32 cellular contexts compared by ENCODE assay signal in the genomic region with DNA sequence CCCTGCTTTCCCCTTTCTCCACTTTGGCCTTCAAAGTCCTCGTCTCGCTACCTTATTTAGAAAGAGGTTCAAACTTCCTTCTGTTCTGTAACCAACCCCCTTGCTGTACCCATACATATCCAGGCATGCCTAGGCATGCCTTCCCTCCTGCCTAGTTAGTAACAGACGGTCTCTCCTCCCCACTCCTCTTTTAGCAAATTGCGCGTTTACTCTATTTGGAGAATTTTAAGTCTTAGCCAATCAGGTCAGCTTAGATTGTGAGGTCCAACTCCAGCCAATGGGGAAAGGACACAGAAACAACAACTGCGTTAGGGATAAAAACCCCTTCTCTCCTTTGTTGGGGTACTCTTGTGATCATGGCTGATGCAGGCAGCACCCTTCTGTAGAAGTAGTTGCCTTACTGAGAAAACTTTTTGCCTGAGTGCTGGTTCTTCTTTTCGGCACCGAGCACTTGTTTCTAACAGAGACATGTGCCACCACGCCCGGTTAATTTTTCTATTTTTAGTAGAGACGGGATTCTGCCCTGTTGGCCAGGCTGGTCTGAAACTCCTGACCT.
A peak's percentile ranks its signal among the peaks of the same experiment; 100 is the strongest.
DNase-seq lines count a peak whose midpoint lies in the region; ATAC-seq, FAIRE-seq and TF ChIP-seq lines count a peak whose summit lies in the region.
"Had no signal": no experiment of that assay in that cellular context is flagged by ENCODE, and none has a peak within 500 bp of the region (broad histone marks: within the 10 kb centered on the region; RNA-seq: fewer than 3 reads in every experiment).

No MANE protein-coding gene starts in this region.

- H3K4ac ChIP-seq in mesendoderm (ENCODE audit: low read depth, low read length) (peak overlapping the region; percentile 56), mesenchymal stem cell (ENCODE audit: low read depth in 1 of 2, low read length in 2 of 2) (no peak overlapping the region)

- no peak overlapping the region for H3K14ac ChIP-seq in mesenchymal stem cell (ENCODE audit: low read length in 2 of 2)

- H3K9ac ChIP-seq in astrocyte (ENCODE audit: low read length) (no peak overlapping the region), mesendoderm (ENCODE audit: low read length) (no peak overlapping the region), mesenchymal stem cell (ENCODE audit: low read length) (no peak overlapping the region)

- H2BK120ac ChIP-seq in mesendoderm (ENCODE audit: low read depth, low read length) (no peak overlapping the region), mesenchymal stem cell (ENCODE audit: low read depth, low read length) (no peak overlapping the region)

- H3K27ac Mint-ChIP-seq in astrocyte (ENCODE audit: unreplicated experiment) = peak overlapping the region; percentile 34
- H3K27ac Mint-ChIP-seq: activated CD4-positive, alpha-beta memory T cell treated with anti-CD3 and anti-CD28 coated beads for 36 hours; activated naive CD8-positive, alpha-beta T cell treated with anti-CD3 and anti-CD28 coated beads, Interleukin-2, amount 10 ng/mL, durations not matched to agents 7 days and 5 days; CD4-positive, alpha-beta T cell; dendritic cell treated with granulocyte-macrophage colony-stimulating factor and Interleukin-4, amounts not matched to agents 40 ng/mL and 50 ng/mL, for 4 days; naive thymus-derived CD8-positive, alpha-beta T cell had no signal

- H3K18ac ChIP-seq in mesendoderm (ENCODE audit: low read length) (peak overlapping the region; percentile 84), mesenchymal stem cell (ENCODE audit: low read depth in 1 of 2, low read length in 2 of 2) (no peak overlapping the region)

- WGBS in mesendoderm (ENCODE audit: extremely low coverage, insufficient coverage, low lambda C conversion rate) = no CpG with 5 or more reads among the region's 11 CpGs
- WGBS in mesenchymal stem cell = 93% methylated on average over 11 of the region's 11 CpGs

- H3K4me1 ChIP-seq in HEK293 (ENCODE audit: control insufficient read depth, insufficient read depth, low read length) (no peaks in the 10 kb centered on the region), astrocyte (ENCODE audit: insufficient read depth, low read length) (no peaks in the 10 kb centered on the region), mesendoderm (ENCODE audit: control insufficient read depth, low read depth, low read length) (no peaks in the 10 kb centered on the region), mesenchymal stem cell (ENCODE audit: control insufficient read depth, insufficient read depth, low read depth, low read length) (no peaks in the 10 kb centered on the region)
- H3K4me1 ChIP-seq: ascending aorta, stomach, thyroid gland had no signal

- H3K36me3 Mint-ChIP-seq in astrocyte (ENCODE audit: low read depth, unreplicated experiment) = no peaks in the 10 kb centered on the region
- H3K36me3 Mint-ChIP-seq: activated CD4-positive, alpha-beta memory T cell treated with anti-CD3 and anti-CD28 coated beads for 36 hours had no signal

- H2BK15ac ChIP-seq in mesendoderm (replicated peaks; ENCODE audit: low read depth) (no peak overlapping the region), mesenchymal stem cell (ENCODE audit: low read depth, poor library complexity, severe bottlenecking) (no peak overlapping the region)

- no peak overlapping the region for H2AK5ac ChIP-seq in mesendoderm (ENCODE audit: low read length)
- H2AK5ac ChIP-seq in mesenchymal stem cell (ENCODE audit: low read length, severe bottlenecking) = no peak overlapping the region

- CTCF ChIA-PET in HEK293 (lab: Yijun Ruan, JAX) = interaction anchor here (0.6 kb wide), 1 partner anchor 257 kb away, joined by 3 read pairs; no protein-coding TSS in a partner anchor

- peak overlapping the region; percentile 93 for H4K8ac ChIP-seq in mesendoderm (ENCODE audit: low read depth, low read length)
- no peak overlapping the region for H4K8ac ChIP-seq in mesenchymal stem cell (ENCODE audit: low read length)

- no peaks in the 10 kb centered on the region for H3K27me3 Mint-ChIP-seq in astrocyte (ENCODE audit: low read depth, unreplicated experiment)

- H3K79me2 ChIP-seq in astrocyte (ENCODE audit: insufficient read depth, low read length) (no peaks in the 10 kb centered on the region), mesendoderm (ENCODE audit: control insufficient read depth, insufficient read depth, low read length) (no peaks in the 10 kb centered on the region)

- H3K27me3 ChIP-seq in astrocyte (ENCODE audit: insufficient read depth, low read length) (no peaks in the 10 kb centered on the region), mesendoderm (ENCODE audit: insufficient read depth, low read length, poor library complexity) (no peaks in the 10 kb centered on the region), mesenchymal stem cell (ENCODE audit: control insufficient read depth in 1 of 2, insufficient read depth in 1 of 2, low read length in 2 of 2) (no peaks in the 10 kb centered on the region)
- H3K27me3 ChIP-seq: ascending aorta, thyroid gland had no signal

- no peaks in the 10 kb centered on the region for H3K79me1 ChIP-seq in mesendoderm (ENCODE audit: low read length)
- no peaks in the 10 kb centered on the region for H3K79me1 ChIP-seq in mesenchymal stem cell (replicated peaks; ENCODE audit: low read length, poor library complexity, severe bottlenecking)

- H4K5ac ChIP-seq in mesendoderm (ENCODE audit: low read length) = no peak overlapping the region

- no peak overlapping the region for H2BK12ac ChIP-seq in mesenchymal stem cell (ENCODE audit: low read length in 2 of 2)

- H3K9me3 ChIP-seq in HEK293 (ENCODE audit: control insufficient read depth, insufficient read depth, low read depth, low read length) (no peaks in the 10 kb centered on the region), astrocyte (ENCODE audit: insufficient read depth, low read depth, low read length) (peaks cover 1% of the 10 kb centered on the region), mesenchymal stem cell (ENCODE audit: control insufficient read depth, low read length) (no peaks in the 10 kb centered on the region)
- H3K9me3 ChIP-seq: stomach, thyroid gland had no signal

- H2AFZ ChIP-seq in astrocyte (ENCODE audit: low read depth, low read length) (no peak overlapping the region), mesenchymal stem cell (ENCODE audit: low read depth, low read length) (no peak overlapping the region)

- POLR2A ChIA-PET in HEK293 (lab: Yijun Ruan, JAX) = no interaction called here

- H4K91ac ChIP-seq in mesenchymal stem cell (ENCODE audit: low read length) = no peak overlapping the region

- H3K27ac ChIP-seq in HEK293 (ENCODE audit: extremely low read depth, low read depth, low read length) = no peak overlapping the region
- H3K27ac ChIP-seq in astrocyte (ENCODE audit: low read depth, low read length) = no peak overlapping the region
- peak overlapping the region; percentile 11 for H3K27ac ChIP-seq in mesendoderm (ENCODE audit: low read depth, low read length)
- H3K27ac ChIP-seq in mesenchymal stem cell (ENCODE audit: low read length, poor library complexity, severe bottlenecking) = no peak overlapping the region
- H3K27ac ChIP-seq: ascending aorta, skin epidermis, stomach, thyroid gland had no signal

- no peak for TF ChIP-seq CTCF in HEK293 (tag by site-specific recombination; IDR thresholded peaks at IDR 0.05)
- no peak for TF ChIP-seq CTCF in astrocyte (IDR thresholded peaks at IDR 0.05; ENCODE audit: insufficient read depth, low read depth, low read length)

- H3K36me3 ChIP-seq in HEK293 (ENCODE audit: control insufficient read depth in 2 of 2, insufficient read depth in 1 of 2, low read length in 2 of 2) (no peaks in the 10 kb centered on the region), astrocyte (ENCODE audit: insufficient read depth, low read length) (no peaks in the 10 kb centered on the region), mesendoderm (ENCODE audit: control insufficient read depth, insufficient read depth, low read length) (no peaks in the 10 kb centered on the region), mesenchymal stem cell (ENCODE audit: control insufficient read depth in 1 of 2, insufficient read depth in 2 of 2, low read depth in 1 of 2, low read length in 2 of 2) (no peaks in the 10 kb centered on the region)
- H3K36me3 ChIP-seq: ascending aorta, stomach, thyroid gland had no signal

- H4K20me1 ChIP-seq in astrocyte (ENCODE audit: insufficient read depth, low read length) = no peaks in the 10 kb centered on the region

- peaks cover 5% of the 10 kb centered on the region for H3K9me3 Mint-ChIP-seq in astrocyte (ENCODE audit: unreplicated experiment)
- H3K9me3 Mint-ChIP-seq: CD4-positive, alpha-beta T cell; central memory CD8-positive, alpha-beta T cell; dendritic cell treated with granulocyte-macrophage colony-stimulating factor and Interleukin-4, amounts not matched to agents 40 ng/mL and 50 ng/mL, for 4 days had no signal

- ATAC-seq in HG03354 (IDR thresholded peaks at IDR 0.05; ENCODE audit: poor library complexity, severe bottlenecking, unreplicated experiment) = no peak
- ATAC-seq: left ventricle myocardium superior; naive thymus-derived CD8-positive, alpha-beta T cell had no signal

- H2BK5ac ChIP-seq in mesendoderm (ENCODE audit: low read length) (peak overlapping the region; percentile 76), mesenchymal stem cell (ENCODE audit: low read depth, low read length, poor library complexity, severe bottlenecking) (no peak overlapping the region)

- H3K4me2 ChIP-seq in astrocyte (ENCODE audit: low read length) (no peak overlapping the region), mesendoderm (ENCODE audit: low read length) (no peak overlapping the region), mesenchymal stem cell (ENCODE audit: low read length, poor library complexity, severe bottlenecking) (no peak overlapping the region)

- H3K23ac ChIP-seq in mesendoderm (ENCODE audit: low read length) (no peak overlapping the region), mesenchymal stem cell (ENCODE audit: low read length in 2 of 2) (no peak overlapping the region)

- peak overlapping the region; percentile 73 for H3K56ac ChIP-seq in mesendoderm (ENCODE audit: low read length)

- H3K4me3 ChIP-seq in HEK293 (ENCODE audit: low read depth, low read length) (no peak overlapping the region), astrocyte (ENCODE audit: insufficient read depth, low read depth, low read length) (no peak overlapping the region), mesendoderm (ENCODE audit: low read length) (no peak overlapping the region), mesenchymal stem cell (ENCODE audit: insufficient read depth in 1 of 2, low read depth in 1 of 2, low read length in 2 of 2) (no peak overlapping the region)
- H3K4me3 ChIP-seq: ascending aorta, skin epidermis, stomach, thyroid gland had no signal

- FAIRE-seq in astrocyte (lab: Jason Lieb, UNC) = no peak

- no peaks in the 10 kb centered on the region for H3K4me1 Mint-ChIP-seq in astrocyte (ENCODE audit: low read depth, unreplicated experiment)
- H3K4me1 Mint-ChIP-seq: activated naive CD8-positive, alpha-beta T cell treated with anti-CD3 and anti-CD28 coated beads, Interleukin-2, amount 10 ng/mL, durations not matched to agents 7 days and 5 days; central memory CD8-positive, alpha-beta T cell; naive thymus-derived CD8-positive, alpha-beta T cell had no signal

- no peak overlapping the region for H3K4me3 Mint-ChIP-seq in astrocyte (ENCODE audit: unreplicated experiment)
- H3K4me3 Mint-ChIP-seq: activated CD4-positive, alpha-beta memory T cell treated with anti-CD3 and anti-CD28 coated beads for 36 hours; activated naive CD8-positive, alpha-beta T cell treated with anti-CD3 and anti-CD28 coated beads, Interleukin-2, amount 10 ng/mL, durations not matched to agents 7 days and 5 days; CD4-positive, alpha-beta T cell; central memory CD8-positive, alpha-beta T cell; dendritic cell treated with granulocyte-macrophage colony-stimulating factor and Interleukin-4, amounts not matched to agents 40 ng/mL and 50 ng/mL, for 4 days had no signal

- DNase-seq in NCI-H2227 (lab: John Stamatoyannopoulos, UW; ENCODE audit: unreplicated experiment) = peak; percentile 22
- no peak for DNase-seq in NCI-H2227 treated with DMSO at 0.1 percent for 48 hours (lab: John Stamatoyannopoulos, UW)
- no peak for DNase-seq in astrocyte (ENCODE audit: low read depth)
- DNase-seq in mesendoderm = no peak
- no peak for DNase-seq in mesenchymal stem cell
- DNase-seq in GF-D8 (lab: John Stamatoyannopoulos, UW) = no peak
- DNase-seq: activated CD4-positive, alpha-beta memory T cell treated with anti-CD3 and anti-CD28 coated beads for 36 hours; activated effector memory CD4-positive, alpha-beta T cell treated with Interleukin-2 at 50 U/mL for 16 hours; activated naive CD8-positive, alpha-beta T cell treated with anti-CD3 and anti-CD28 coated beads, Interleukin-2, amount 10 ng/mL, durations not matched to agents 7 days and 5 days; CD4-positive, alpha-beta T cell; GOT3; islet precursor cell; KG1; left ventricle myocardium superior; midbrain; MM.1S; naive thymus-derived CD8-positive, alpha-beta T cell; NCI-H1417 treated with DMSO at 0.1 percent for 48 hours; NCI-H2107; NCI-H524 treated with DMSO at 0.1 percent for 48 hours; retina; Right ventricle myocardium superior; stimulated activated CD4-positive, alpha-beta T cell treated with anti-CD3 and anti-CD28 coated beads, Interleukin-1b, Interleukin-23, amount 100 ng/mL, for 48 hours; stimulated activated CD8-positive, alpha-beta memory T cell treated with anti-CD3 and anti-CD28 coated beads, Interleukin-4, amount 100 ng/mL, for 48 hours; stomach; thyroid gland had no signal
